In the genomic region with DNA sequence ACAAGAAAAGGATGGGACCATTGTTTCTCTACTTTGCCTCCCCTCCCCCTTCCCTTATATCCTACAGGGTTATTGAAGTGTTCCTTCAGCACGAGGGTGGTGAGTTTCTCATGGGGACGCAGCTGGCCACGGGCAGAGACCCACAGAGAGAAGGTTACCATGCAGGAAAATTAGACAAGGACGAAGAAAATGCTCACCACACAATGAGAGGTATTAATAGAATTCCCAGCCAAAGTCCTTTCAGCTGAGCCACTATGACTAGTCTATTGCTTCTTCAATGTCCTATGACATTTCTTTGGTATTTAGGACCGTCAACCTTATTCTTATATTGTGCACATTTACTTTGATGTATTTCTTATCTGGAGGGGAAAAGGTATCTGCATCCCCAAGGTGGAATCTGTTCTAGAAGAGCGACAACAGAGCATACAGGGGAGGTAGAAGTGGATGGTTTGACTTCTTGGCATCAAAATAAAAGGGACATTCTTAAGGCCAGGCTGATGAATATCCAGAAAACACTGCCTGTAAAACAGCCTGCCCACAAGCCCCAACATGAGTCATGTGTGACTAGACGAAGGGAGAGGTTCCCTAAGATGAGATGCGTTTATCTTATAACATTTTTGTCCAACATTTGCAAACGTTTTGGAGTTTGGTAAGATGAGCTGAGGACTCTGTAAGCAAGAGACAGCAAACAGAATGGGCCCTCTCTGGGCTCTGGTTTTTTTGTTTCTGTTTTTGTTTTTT, we compare ENCODE assay signal across 19 cellular contexts.
DNase-seq lines count a peak whose midpoint lies in the region; ATAC-seq, FAIRE-seq and TF ChIP-seq lines count a peak whose summit lies in the region.
"Had no signal": no experiment of that assay in that cellular context is flagged by ENCODE, and none has a peak within 500 bp of the region (broad histone marks: within the 10 kb centered on the region; RNA-seq: fewer than 3 reads in every experiment).

No MANE protein-coding gene starts in this region.

- DNase-seq in Daoy (ENCODE audit: low read depth) (peak; percentile 46), RCC 7860 (ENCODE audit: low spot score) (peak; percentile 47), mesothelial cell of epicardium (ENCODE audit: low spot score in 2 of 2, unreplicated experiment in 2 of 2) (no peak), GF-D8 (lab: John Stamatoyannopoulos, UW) (no peak), NCI-H446 (lab: John Stamatoyannopoulos, UW) (no peak)
- DNase-seq: activated CD4-positive, alpha-beta T cell treated with anti-CD3 and anti-CD28 coated beads, Interleukin-2, amount 10 ng/mL, durations not matched to agents 7 days and 5 days; activated T-cell treated with anti-CD3 and anti-CD28 coated beads, Interleukin-2, amount 50 U/mL, for 48 hours; DMS79; islet precursor cell; NCI-H1694 treated with DMSO at 0.1 percent for 48 hours; NCI-H69; substantia nigra had no signal

- H3K36me3 ChIP-seq in ectodermal cell (ENCODE audit: control insufficient read depth, insufficient read depth, low read length): peaks cover 20% of the 10 kb centered on the region
- H3K36me3 ChIP-seq: BLaER1 treated with 17β-estradiol and CSF1 and Interleukin-3, amounts not matched to agents 10 nM and 100 nM; gastroesophageal sphincter had no signal

- H3K27me3 ChIP-seq in ectodermal cell (ENCODE audit: control insufficient read depth, insufficient read depth, low read length, poor library complexity, severe bottlenecking): no peaks in the 10 kb centered on the region
- H3K27me3 ChIP-seq: BLaER1 treated with 17β-estradiol and CSF1 and Interleukin-3, amounts not matched to agents 10 nM and 100 nM; gastroesophageal sphincter had no signal

- FAIRE-seq in RCC 7860 (lab: Jason Lieb, UNC): peak; percentile 69

- H3K4me3 Mint-ChIP-seq in mesothelial cell of epicardium: no peak overlapping the region
- H3K4me3 Mint-ChIP-seq: activated CD4-positive, alpha-beta T cell treated with anti-CD3 and anti-CD28 coated beads, Interleukin-2, amount 10 ng/mL, durations not matched to agents 7 days and 5 days; T-helper 2 cell treated with Interferon-gamma antibody and Interleukin-4, amounts not matched to agents 5 μg/mL and 100 μg/mL, for 36 hours had no signal

- H3K27me3 Mint-ChIP-seq in mesothelial cell of epicardium (ENCODE audit: low read depth): no peaks in the 10 kb centered on the region

- H3K9me3 ChIP-seq in ectodermal cell (ENCODE audit: control insufficient read depth, low read length): no peaks in the 10 kb centered on the region
- H3K9me3 ChIP-seq: BLaER1 treated with 17β-estradiol and CSF1 and Interleukin-3, amounts not matched to agents 10 nM and 100 nM; gastroesophageal sphincter had no signal

- peak overlapping the region; percentile 29 for H3K27ac ChIP-seq in ectodermal cell (ENCODE audit: insufficient read depth, low read depth, low read length, poor library complexity, severe bottlenecking)
- H3K27ac ChIP-seq: gastroesophageal sphincter, HL-60 had no signal

- peaks cover 8% of the 10 kb centered on the region for H3K4me1 ChIP-seq in ectodermal cell (ENCODE audit: control insufficient read depth, insufficient read depth, low read length)
- H3K4me1 ChIP-seq: gastroesophageal sphincter had no signal

- H3K36me3 Mint-ChIP-seq in mesothelial cell of epicardium: peaks cover 18% of the 10 kb centered on the region

- WGBS in ectodermal cell, 2 experiments: 76 to 81% methylated on average over 8 to 9 of the region's 9 CpGs

- H3K4me1 Mint-ChIP-seq in mesothelial cell of epicardium: peaks cover 14% of the 10 kb centered on the region
- H3K4me1 Mint-ChIP-seq: activated CD4-positive, alpha-beta T cell treated with anti-CD3 and anti-CD28 coated beads, Interleukin-2, amount 10 ng/mL, durations not matched to agents 7 days and 5 days had no signal

- peak overlapping the region; percentile 39 for H3K27ac Mint-ChIP-seq in mesothelial cell of epicardium
- H3K27ac Mint-ChIP-seq: activated CD4-positive, alpha-beta T cell treated with anti-CD3 and anti-CD28 coated beads, Interleukin-2, amount 10 ng/mL, durations not matched to agents 7 days and 5 days; T-helper 2 cell treated with Interferon-gamma antibody and Interleukin-4, amounts not matched to agents 5 μg/mL and 100 μg/mL, for 36 hours had no signal

- TF ChIP-seq CTCF in mesothelial cell of epicardium (IDR thresholded peaks at IDR 0.05; ENCODE audit: unreplicated experiment): no peak

- H3K9me3 Mint-ChIP-seq in mesothelial cell of epicardium: no peaks in the 10 kb centered on the region
- H3K9me3 Mint-ChIP-seq: activated CD4-positive, alpha-beta T cell treated with anti-CD3 and anti-CD28 coated beads, Interleukin-2, amount 10 ng/mL, durations not matched to agents 7 days and 5 days; T-helper 2 cell treated with Interferon-gamma antibody and Interleukin-4, amounts not matched to agents 5 μg/mL and 100 μg/mL, for 36 hours had no signal

- H3K4me3 ChIP-seq in ectodermal cell (ENCODE audit: insufficient read depth, low read depth, low read length): no peak overlapping the region
- H3K4me3 ChIP-seq: BLaER1 treated with 17β-estradiol and CSF1 and Interleukin-3, amounts not matched to agents 10 nM and 100 nM; gastroesophageal sphincter had no signal

- ATAC-seq in GM21737 (IDR thresholded peaks at IDR 0.05; ENCODE audit: unreplicated experiment) (no peak), HG02970 (IDR thresholded peaks at IDR 0.05; ENCODE audit: low FRiP score, unreplicated experiment) (no peak)
- ATAC-seq: gastroesophageal sphincter had no signal

Comparison
In these comparisons a context has a peak if more than half of its experiments do, and no peak if none do; other contexts are left out.
1. DNase-seq: peak in Daoy (single experiment) and RCC 7860 (single experiment); none in mesothelial cell of epicardium (0 of 2), GF-D8 (single experiment) and NCI-H446 (0 of 2).